8 cellular contexts compared by ENCODE assay signal in the genomic region with DNA sequence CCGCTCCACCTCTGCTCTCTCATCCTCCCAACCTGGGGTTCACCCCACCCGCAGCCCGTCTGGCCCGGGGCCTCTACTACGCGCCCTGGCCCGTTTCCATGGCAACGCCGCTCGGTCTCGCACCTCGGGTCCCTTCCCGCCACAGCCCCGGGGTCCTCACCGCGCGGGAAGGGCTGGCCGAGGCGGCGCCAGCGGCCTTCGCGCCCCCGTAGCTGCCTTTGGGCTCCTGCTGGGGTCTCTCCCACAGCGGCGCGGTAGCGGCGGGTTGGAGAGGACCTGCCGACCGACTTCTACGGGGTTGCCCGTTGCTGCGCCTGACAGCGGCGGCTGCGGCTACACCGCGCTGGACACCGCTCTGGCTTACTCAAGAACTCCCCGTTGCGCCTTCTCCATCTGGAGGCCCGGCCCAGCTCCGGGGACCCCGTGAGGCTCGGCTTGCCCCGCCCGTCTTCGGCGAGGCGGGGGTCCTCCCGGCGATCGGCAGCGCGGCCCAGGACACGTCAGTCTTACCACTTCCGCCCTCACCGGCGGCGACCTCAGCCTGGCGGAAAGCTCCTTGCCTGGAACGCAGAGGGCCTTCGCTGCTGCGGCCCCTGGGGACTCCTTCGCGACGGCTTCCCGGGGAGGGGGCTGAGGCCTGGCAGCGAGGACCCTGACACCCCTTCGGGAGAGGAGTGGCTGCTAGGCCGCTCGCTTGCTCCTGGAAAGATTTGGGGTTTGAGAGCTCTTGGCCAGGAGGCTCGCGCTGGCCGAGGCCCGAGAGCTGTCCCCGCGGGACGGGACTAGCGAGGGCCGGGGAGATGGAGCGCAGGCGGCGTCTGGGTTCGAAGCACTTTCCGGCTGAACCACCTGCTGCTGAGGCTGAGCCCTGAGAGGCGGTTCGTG. TPM values are rescaled to one million over a fixed set of nuclear protein-coding genes. Genes with fewer than 3 reads are reported as not detected.
A peak's percentile ranks its signal among the peaks of the same experiment; 100 is the strongest.
DNase-seq lines count a peak whose midpoint lies in the region; ATAC-seq, FAIRE-seq and TF ChIP-seq lines count a peak whose summit lies in the region.

A gene with protein sequence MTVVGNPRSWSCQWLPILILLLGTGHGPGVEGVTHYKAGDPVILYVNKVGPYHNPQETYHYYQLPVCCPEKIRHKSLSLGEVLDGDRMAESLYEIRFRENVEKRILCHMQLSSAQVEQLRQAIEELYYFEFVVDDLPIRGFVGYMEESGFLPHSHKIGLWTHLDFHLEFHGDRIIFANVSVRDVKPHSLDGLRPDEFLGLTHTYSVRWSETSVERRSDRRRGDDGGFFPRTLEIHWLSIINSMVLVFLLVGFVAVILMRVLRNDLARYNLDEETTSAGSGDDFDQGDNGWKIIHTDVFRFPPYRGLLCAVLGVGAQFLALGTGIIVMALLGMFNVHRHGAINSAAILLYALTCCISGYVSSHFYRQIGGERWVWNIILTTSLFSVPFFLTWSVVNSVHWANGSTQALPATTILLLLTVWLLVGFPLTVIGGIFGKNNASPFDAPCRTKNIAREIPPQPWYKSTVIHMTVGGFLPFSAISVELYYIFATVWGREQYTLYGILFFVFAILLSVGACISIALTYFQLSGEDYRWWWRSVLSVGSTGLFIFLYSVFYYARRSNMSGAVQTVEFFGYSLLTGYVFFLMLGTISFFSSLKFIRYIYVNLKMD (minus strand): TSS at position 256 of the 885 bp plus-strand sequence. CDS start 422 bp downstream, outside the sequence.

- no peak for TF ChIP-seq CTCF in foreskin keratinocyte (conservative IDR thresholded peaks at IDR 0.05)

- peak within 1 kb of the TSS; percentile 100 for H3K18ac ChIP-seq in neuronal stem cell (ENCODE audit: low read length)

- H3K36me3 ChIP-seq in ES-I3 (ENCODE audit: insufficient read depth, low read length) (peaks cover 8% of the 10 kb centered on the region; the same call in 1 of the 2 replicates), neuronal stem cell (replicated peaks in 1 of 2; ENCODE audit: control insufficient read depth in 2 of 2, insufficient read depth in 2 of 2, low read length in 2 of 2) (peaks cover 20 to 50% of the 10 kb centered on the region in 2 donors), subcutaneous abdominal adipose tissue (ENCODE audit: control insufficient read depth in 5 of 5, insufficient read depth in 5 of 5, low read length in 5 of 5) (peaks cover 5 to 29% (median 16%) of the 10 kb centered on the region in 5 donors)

- no CpG with 5 or more reads among the region's 89 CpGs for WGBS in neuronal stem cell (ENCODE audit: extremely low coverage in 2 of 2, insufficient read length in 2 of 2, insufficient replicate concordance in 1 of 2), 2 donors

- H2BK15ac ChIP-seq in neuronal stem cell (ENCODE audit: low read length), result peak within 1 kb of the TSS; percentile 64

- peak; percentile 71 for TF ChIP-seq POLR2A in H54 (IDR thresholded peaks at IDR 0.05; ENCODE audit: low read depth, low read length)

- H3K27ac ChIP-seq in foreskin keratinocyte, result peak within 1 kb of the TSS; percentile 94
- peak within 1 kb of the TSS; percentile 97 for H3K27ac ChIP-seq in neuronal stem cell (replicated peaks; ENCODE audit: low read length)
- peak within 1 kb of the TSS; percentile 95 for H3K27ac ChIP-seq in subcutaneous abdominal adipose tissue (ENCODE audit: low read depth, low read length)

- no peaks in the 10 kb centered on the region for H3K9me3 ChIP-seq in ES-I3 (ENCODE audit: control insufficient read depth, insufficient read depth, low read length)
- H3K9me3 ChIP-seq in neuronal stem cell (replicated peaks in 1 of 2; ENCODE audit: control insufficient read depth in 2 of 2, insufficient read depth in 1 of 2, low read depth in 1 of 2, low read length in 2 of 2), result no peaks in the 10 kb centered on the region
- H3K9me3 ChIP-seq in subcutaneous abdominal adipose tissue (ENCODE audit: control insufficient read depth in 5 of 5, low read length in 5 of 5), result no peaks in the 10 kb centered on the region

- H3K4me1 ChIP-seq in ES-I3 (ENCODE audit: insufficient read depth, low read length), result no peaks in the 10 kb centered on the region
- peaks cover 5% of the 10 kb centered on the region for H3K4me1 ChIP-seq in foreskin keratinocyte
- peaks cover 2 to 5% of the 10 kb centered on the region in 2 donors for H3K4me1 ChIP-seq in neuronal stem cell (ENCODE audit: control insufficient read depth in 2 of 2, insufficient read depth in 1 of 2, low read depth in 1 of 2, low read length in 2 of 2)
- H3K4me1 ChIP-seq in subcutaneous abdominal adipose tissue (ENCODE audit: control insufficient read depth in 5 of 5, insufficient read depth in 5 of 5, low read length in 5 of 5), result peaks cover 9 to 29% (median 24%) of the 10 kb centered on the region in 5 donors

- H4K8ac ChIP-seq in neuronal stem cell (ENCODE audit: low read depth, low read length), result peak within 1 kb of the TSS; percentile 43

- peak within 1 kb of the TSS; percentile 95 for H2BK5ac ChIP-seq in neuronal stem cell (ENCODE audit: low read length)

- peak within 1 kb of the TSS; percentile 93 for H3K23ac ChIP-seq in neuronal stem cell (ENCODE audit: low read depth, low read length, poor library complexity)

- H3K4ac ChIP-seq in neuronal stem cell (ENCODE audit: low read length), result peak within 1 kb of the TSS; percentile 5

- H2BK120ac ChIP-seq in neuronal stem cell (ENCODE audit: low read depth, low read length), result peak within 1 kb of the TSS; percentile 76

- ATAC-seq in foreskin keratinocyte, result peak; percentile 88

- peak within 1 kb of the TSS; percentile 89 for H3K14ac ChIP-seq in neuronal stem cell (ENCODE audit: low read length)

- H2BK12ac ChIP-seq in neuronal stem cell (ENCODE audit: low read length), result peak within 1 kb of the TSS; percentile 58

- no peak within 1 kb of the TSS for H4K91ac ChIP-seq in neuronal stem cell (ENCODE audit: low read depth, low read length, poor library complexity)

- H3K4me2 ChIP-seq in neuronal stem cell (ENCODE audit: insufficient read depth, low read length, poor library complexity, severe bottlenecking), result peak within 1 kb of the TSS; percentile 96

- H3K27me3 ChIP-seq in foreskin keratinocyte, result no peaks in the 10 kb centered on the region
- H3K27me3 ChIP-seq in neuronal stem cell (ENCODE audit: control insufficient read depth in 3 of 3, insufficient read depth in 3 of 3, low read depth in 1 of 3, low read length in 3 of 3), result peaks cover 0 to 2% (median 0%) of the 10 kb centered on the region in 3 experiments
- no peaks in the 10 kb centered on the region for H3K27me3 ChIP-seq in subcutaneous abdominal adipose tissue (ENCODE audit: control insufficient read depth in 5 of 5, insufficient read depth in 4 of 5, low read length in 5 of 5)

- H3K79me1 ChIP-seq in neuronal stem cell (ENCODE audit: low read depth, low read length), result peaks cover 3% of the 10 kb centered on the region

- DNase-seq in H54 (ENCODE audit: insufficient read length, low spot score) (peak; percentile 73), LoVo (ENCODE audit: low spot score) (peak; percentile 79), SHP77 treated with DMSO at 0.1 percent for 48 hours (lab: John Stamatoyannopoulos, UW) (peak; percentile 37), activated gamma-delta T cell treated with Interleukin-2 at 50 U/mL for 16 hours (peak; percentile 86), foreskin keratinocyte (peak; percentile 62 to 82), neuronal stem cell (ENCODE audit: low spot score) (peak; percentile 71)

- H2AFZ ChIP-seq in neuronal stem cell (ENCODE audit: low read length), result peak within 1 kb of the TSS; percentile 99

- no peak for FAIRE-seq in H54 (lab: Jason Lieb, UNC)

- H3K4me3 ChIP-seq in neuronal stem cell (ENCODE audit: low read length in 2 of 2) (peak within 1 kb of the TSS; percentile 53 to 92), subcutaneous abdominal adipose tissue (ENCODE audit: low read depth in 1 of 5, low read length in 5 of 5) (peak within 1 kb of the TSS; percentile 84 to 95 (median 94))

- peak within 1 kb of the TSS; percentile 20 for H2AK5ac ChIP-seq in neuronal stem cell (ENCODE audit: low read depth, low read length)

- peak within 1 kb of the TSS; percentile 92 for H3K9ac ChIP-seq in ES-I3 (ENCODE audit: low read depth, low read length)
- peak within 1 kb of the TSS; percentile 93 for H3K9ac ChIP-seq in neuronal stem cell (ENCODE audit: low read depth, low read length, poor library complexity)
- H3K9ac ChIP-seq in subcutaneous abdominal adipose tissue (ENCODE audit: low read length in 5 of 5), result peak within 1 kb of the TSS; percentile 84 to 96 (median 95)

RNA-seq across cellular contexts. Expression of the gene that starts here (rescaled TPM):
- 53.0 and 54.6 TPM in 2 replicates for total RNA-seq in foreskin keratinocyte
- 41.8 and 42.5 TPM in 2 replicates for polyA plus RNA-seq in foreskin keratinocyte
- 20.4 TPM for polyA plus RNA-seq in neuronal stem cell (2013, experiment 1 of 2)
- 19.4 TPM for polyA plus RNA-seq in neuronal stem cell (2013, experiment 2 of 2)

Comparison
In these comparisons a context has a peak if more than half of its experiments do, and no peak if none do; other contexts are left out.
1. Peak in every context shown above with its lines: DNase-seq, ATAC-seq, H3K4me3 ChIP-seq and H3K27ac ChIP-seq.